3 cellular contexts compared by ENCODE assay signal in genomic region chr4:9722131-9722530, GRCh38. TPM values are rescaled to one million over a fixed set of nuclear protein-coding genes. Genes with fewer than 3 reads are reported as not detected.
"Had no signal": no experiment of that assay in that cellular context is flagged by ENCODE, and none has a peak within 500 bp of the region (broad histone marks: within the 10 kb centered on the region; RNA-seq: fewer than 3 reads in every experiment).

No MANE protein-coding gene starts in this region.

RNA-seq across cellular contexts. Expression of gene DRD5, which starts 59.3 kb away (rescaled TPM):
- polyA plus RNA-seq: adrenal gland, aorta, cardiac muscle cell had no signal
